ENCODE assay signal across 1 cellular context in the genomic region with DNA sequence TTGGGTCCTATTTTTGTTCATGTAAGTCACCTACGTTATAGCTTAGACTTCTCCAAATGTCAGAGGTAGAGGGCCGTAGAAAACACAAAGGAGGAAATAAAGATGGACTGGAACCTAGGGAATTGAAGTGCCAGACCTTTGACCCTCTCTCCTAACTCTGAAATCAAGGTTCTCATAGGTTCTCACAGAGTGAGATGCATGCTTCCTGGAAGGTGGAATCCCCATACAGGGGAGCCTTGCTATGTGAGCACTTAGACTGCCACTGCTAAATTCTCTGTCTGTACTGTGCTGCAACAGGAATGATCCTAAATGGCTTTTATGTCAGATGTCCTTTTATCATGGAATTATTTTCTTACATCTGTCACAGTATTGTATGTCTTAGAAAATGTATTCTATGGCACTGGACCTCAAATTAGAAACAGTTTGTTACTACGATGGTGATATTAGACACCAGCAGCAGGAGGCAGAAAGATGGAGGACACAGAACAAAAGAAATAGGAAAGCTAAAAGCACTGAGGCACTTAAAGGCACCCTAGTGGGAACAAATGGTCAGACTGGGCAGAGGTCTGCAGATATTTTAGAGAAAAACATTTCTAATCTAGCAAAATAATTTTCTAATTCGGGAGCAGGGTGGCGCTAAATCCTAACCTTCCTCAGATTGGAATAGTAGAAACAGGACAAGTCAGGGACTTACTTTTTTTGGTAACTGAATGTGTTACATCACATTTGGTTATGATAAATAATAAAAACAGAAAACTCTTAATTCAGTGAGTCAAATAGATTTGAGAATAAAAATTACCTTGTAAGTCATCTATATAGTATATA.
TF ChIP-seq lines count a peak whose summit lies in the region.

No MANE protein-coding gene starts in this region.

TF ChIP-seq in IMR-90, 13 proteins besides CTCF, POLR2A, EP300 and RAD21:
- TF ChIP-seq SMC3 (IDR thresholded peaks at IDR 0.05; ENCODE audit: low read depth, low read length) (no peak), FOS (IDR thresholded peaks at IDR 0.05; ENCODE audit: low read depth, low read length) (no peak), MAFK (IDR thresholded peaks at IDR 0.05; ENCODE audit: low read depth, low read length) (no peak), CEBPB (IDR thresholded peaks at IDR 0.05; ENCODE audit: low read depth, low read length) (no peak), RCOR1 (IDR thresholded peaks at IDR 0.05; ENCODE audit: insufficient replicate concordance, low read length) (no peak), NFE2L2 (IDR thresholded peaks at IDR 0.05; ENCODE audit: low read depth, low read length) (no peak), CHD1 (IDR thresholded peaks at IDR 0.05; ENCODE audit: low read depth, low read length) (no peak), MXI1 (IDR thresholded peaks at IDR 0.05; ENCODE audit: borderline replicate concordance, low read depth, low read length) (no peak), MAZ (IDR thresholded peaks at IDR 0.05; ENCODE audit: borderline replicate concordance, low read depth, low read length) (no peak), BHLHE40 (IDR thresholded peaks at IDR 0.05; ENCODE audit: low read depth, low read length) (no peak), RFX5 (IDR thresholded peaks at IDR 0.05; ENCODE audit: low read depth, low read length) (no peak)
- TF ChIP-seq, protein P1, sequence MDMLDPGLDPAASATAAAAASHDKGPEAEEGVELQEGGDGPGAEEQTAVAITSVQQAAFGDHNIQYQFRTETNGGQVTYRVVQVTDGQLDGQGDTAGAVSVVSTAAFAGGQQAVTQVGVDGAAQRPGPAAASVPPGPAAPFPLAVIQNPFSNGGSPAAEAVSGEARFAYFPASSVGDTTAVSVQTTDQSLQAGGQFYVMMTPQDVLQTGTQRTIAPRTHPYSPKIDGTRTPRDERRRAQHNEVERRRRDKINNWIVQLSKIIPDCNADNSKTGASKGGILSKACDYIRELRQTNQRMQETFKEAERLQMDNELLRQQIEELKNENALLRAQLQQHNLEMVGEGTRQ (IDR thresholded peaks at IDR 0.05; ENCODE audit: low read depth, low read length): no peak
- TF ChIP-seq, protein P2, sequence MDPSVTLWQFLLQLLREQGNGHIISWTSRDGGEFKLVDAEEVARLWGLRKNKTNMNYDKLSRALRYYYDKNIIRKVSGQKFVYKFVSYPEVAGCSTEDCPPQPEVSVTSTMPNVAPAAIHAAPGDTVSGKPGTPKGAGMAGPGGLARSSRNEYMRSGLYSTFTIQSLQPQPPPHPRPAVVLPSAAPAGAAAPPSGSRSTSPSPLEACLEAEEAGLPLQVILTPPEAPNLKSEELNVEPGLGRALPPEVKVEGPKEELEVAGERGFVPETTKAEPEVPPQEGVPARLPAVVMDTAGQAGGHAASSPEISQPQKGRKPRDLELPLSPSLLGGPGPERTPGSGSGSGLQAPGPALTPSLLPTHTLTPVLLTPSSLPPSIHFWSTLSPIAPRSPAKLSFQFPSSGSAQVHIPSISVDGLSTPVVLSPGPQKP (IDR thresholded peaks at IDR 0.05; ENCODE audit: borderline replicate concordance, low read depth, low read length): no peak
